ENCODE assay signal across 12 cellular contexts in the genomic region with DNA sequence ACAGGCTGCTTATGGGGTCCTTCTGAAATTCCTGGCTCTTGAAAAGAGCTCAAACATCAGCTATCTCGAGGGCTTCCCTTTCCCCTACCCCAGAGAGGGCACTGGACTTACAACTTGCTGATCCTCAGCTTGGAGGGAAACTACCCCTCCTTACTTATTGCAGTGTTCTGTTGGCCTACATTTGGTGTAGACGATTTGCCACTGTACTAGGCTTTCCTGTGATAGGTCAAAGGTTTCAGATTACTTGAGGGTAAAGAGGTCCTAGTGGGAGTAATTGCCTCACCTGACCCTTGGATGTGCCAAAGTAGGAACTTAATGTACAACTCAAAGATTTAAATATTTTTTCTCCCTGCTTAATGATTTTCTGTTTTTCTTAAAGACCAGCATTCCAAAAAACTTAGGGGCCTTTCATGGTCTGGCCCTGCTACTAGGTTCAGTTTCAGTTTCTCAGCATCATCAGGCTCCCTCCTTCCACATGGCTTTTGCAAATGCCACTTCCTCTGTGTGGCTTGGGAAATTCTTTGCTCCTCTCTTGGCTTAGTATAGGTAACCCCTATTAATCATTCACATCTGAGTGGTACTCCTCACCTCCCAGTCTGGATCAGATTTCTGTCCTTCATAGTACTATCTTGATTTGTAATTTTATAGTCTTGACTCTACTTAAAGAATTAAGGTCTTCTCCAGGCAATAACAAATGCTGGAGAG. TPM values are rescaled to one million over a fixed set of nuclear protein-coding genes. Genes with fewer than 3 reads are reported as not detected.
A peak's percentile ranks its signal among the peaks of the same experiment; 100 is the strongest.
DNase-seq lines count a peak whose midpoint lies in the region; ATAC-seq and TF ChIP-seq lines count a peak whose summit lies in the region.
"Had no signal": no experiment of that assay in that cellular context is flagged by ENCODE, and none has a peak within 500 bp of the region (broad histone marks: within the 10 kb centered on the region; RNA-seq: fewer than 3 reads in every experiment).

No MANE protein-coding gene starts in this region.

- H3K9me3 ChIP-seq in lower lobe of right lung: no peaks in the 10 kb centered on the region

- peaks cover 11% of the 10 kb centered on the region for H3K4me1 ChIP-seq in lower lobe of right lung

- no peaks in the 10 kb centered on the region for H3K4me1 Mint-ChIP-seq in type B pancreatic cell (ENCODE audit: unreplicated experiment)

- no peak overlapping the region for H3K27ac Mint-ChIP-seq in type B pancreatic cell
- H3K27ac Mint-ChIP-seq: activated CD4-positive, alpha-beta T cell treated with anti-CD3 and anti-CD28 coated beads, Interleukin-2, amount 10 ng/mL, durations not matched to agents 24 days and 14 days had no signal

- no peak overlapping the region for H3K4me3 ChIP-seq in lower lobe of right lung

- no peaks in the 10 kb centered on the region for H3K27me3 ChIP-seq in lower lobe of right lung (ENCODE audit: low read depth)

- TF ChIP-seq CTCF in lower lobe of right lung (IDR thresholded peaks at IDR 0.05): no peak
- no peak for TF ChIP-seq CTCF in type B pancreatic cell (conservative IDR thresholded peaks at IDR 0.05)

- H3K27me3 Mint-ChIP-seq in type B pancreatic cell: no peaks in the 10 kb centered on the region
- H3K27me3 Mint-ChIP-seq: activated CD4-positive, alpha-beta T cell treated with anti-CD3 and anti-CD28 coated beads, Interleukin-2, amount 10 ng/mL, durations not matched to agents 24 days and 14 days had no signal

- peaks cover 7% of the 10 kb centered on the region for H3K36me3 ChIP-seq in lower lobe of right lung

- ATAC-seq in GM18520 (IDR thresholded peaks at IDR 0.05; ENCODE audit: unreplicated experiment): peak; percentile 50
- peak; percentile 79 for ATAC-seq in GM21447 (IDR thresholded peaks at IDR 0.05; ENCODE audit: unreplicated experiment)
- peak; percentile 83 for ATAC-seq in HG03378 (IDR thresholded peaks at IDR 0.05; ENCODE audit: unreplicated experiment)
- ATAC-seq in lower lobe of right lung: peak; percentile 54 to 67
- ATAC-seq in esophagus mucosa: no peak
- ATAC-seq in HG03442 (IDR thresholded peaks at IDR 0.05; ENCODE audit: unreplicated experiment): no peak

- H3K4me3 Mint-ChIP-seq in type B pancreatic cell: no peak overlapping the region
- H3K4me3 Mint-ChIP-seq: activated CD4-positive, alpha-beta T cell treated with anti-CD3 and anti-CD28 coated beads, Interleukin-2, amount 10 ng/mL, durations not matched to agents 24 days and 14 days had no signal

- H3K36me3 Mint-ChIP-seq in type B pancreatic cell: no peaks in the 10 kb centered on the region

- H3K27ac ChIP-seq in lower lobe of right lung: no peak overlapping the region

- no peak for DNase-seq in lower lobe of right lung
- DNase-seq in type B pancreatic cell (ENCODE audit: extremely low spot score, unreplicated experiment): no peak
- no peak for DNase-seq in SK-N-DZ (ENCODE audit: low spot score)
- DNase-seq: activated CD4-positive, alpha-beta T cell treated with anti-CD3 and anti-CD28 coated beads, Interleukin-2, amount 10 ng/mL, durations not matched to agents 24 days and 14 days; activated naive CD4-positive, alpha-beta T cell treated with Interleukin-2 at 50 U/mL for 16 hours; NCI-H510A treated with DMSO at 0.1 percent for 48 hours; stimulated activated CD4-positive, alpha-beta T cell treated with anti-CD3 and anti-CD28 coated beads, Interleukin-2, amount 100 ng/mL, for 48 hours had no signal

- intact Hi-C loops in lower lobe of right lung (cut with DNase I): no loop called here

- H3K9me3 Mint-ChIP-seq in type B pancreatic cell: no peaks in the 10 kb centered on the region
- H3K9me3 Mint-ChIP-seq: activated CD4-positive, alpha-beta T cell treated with anti-CD3 and anti-CD28 coated beads, Interleukin-2, amount 10 ng/mL, durations not matched to agents 24 days and 14 days had no signal

RNA-seq across cellular contexts. Expression of a gene that starts 32.4 kb away (rescaled TPM):
- 80.4 TPM for total RNA-seq in lower lobe of right lung
- 11.4 TPM for total RNA-seq in esophagus mucosa
- 49.9 and 73.5 TPM in 2 replicates for total RNA-seq in type B pancreatic cell (ENCODE audit: low replicate concordance)
- polyA plus RNA-seq in SK-N-DZ (2014; cell fraction: cytosol; rRNA removed): 14.0 and 24.5 TPM in 2 replicates
- 9.5 and 9.9 TPM in 2 replicates for polyA plus RNA-seq in SK-N-DZ (2014; cell fraction: nucleus; rRNA removed)

Comparison
In these comparisons a context has a peak if more than half of its experiments do, and no peak if none do; other contexts are left out.
1. ATAC-seq: peak in GM18520 (single experiment), GM21447 (single experiment), HG03378 (single experiment) and lower lobe of right lung (2 of 2); none in esophagus mucosa (single experiment) and HG03442 (single experiment).